ENCODE assay signal across 18 cellular contexts in the genomic region with DNA sequence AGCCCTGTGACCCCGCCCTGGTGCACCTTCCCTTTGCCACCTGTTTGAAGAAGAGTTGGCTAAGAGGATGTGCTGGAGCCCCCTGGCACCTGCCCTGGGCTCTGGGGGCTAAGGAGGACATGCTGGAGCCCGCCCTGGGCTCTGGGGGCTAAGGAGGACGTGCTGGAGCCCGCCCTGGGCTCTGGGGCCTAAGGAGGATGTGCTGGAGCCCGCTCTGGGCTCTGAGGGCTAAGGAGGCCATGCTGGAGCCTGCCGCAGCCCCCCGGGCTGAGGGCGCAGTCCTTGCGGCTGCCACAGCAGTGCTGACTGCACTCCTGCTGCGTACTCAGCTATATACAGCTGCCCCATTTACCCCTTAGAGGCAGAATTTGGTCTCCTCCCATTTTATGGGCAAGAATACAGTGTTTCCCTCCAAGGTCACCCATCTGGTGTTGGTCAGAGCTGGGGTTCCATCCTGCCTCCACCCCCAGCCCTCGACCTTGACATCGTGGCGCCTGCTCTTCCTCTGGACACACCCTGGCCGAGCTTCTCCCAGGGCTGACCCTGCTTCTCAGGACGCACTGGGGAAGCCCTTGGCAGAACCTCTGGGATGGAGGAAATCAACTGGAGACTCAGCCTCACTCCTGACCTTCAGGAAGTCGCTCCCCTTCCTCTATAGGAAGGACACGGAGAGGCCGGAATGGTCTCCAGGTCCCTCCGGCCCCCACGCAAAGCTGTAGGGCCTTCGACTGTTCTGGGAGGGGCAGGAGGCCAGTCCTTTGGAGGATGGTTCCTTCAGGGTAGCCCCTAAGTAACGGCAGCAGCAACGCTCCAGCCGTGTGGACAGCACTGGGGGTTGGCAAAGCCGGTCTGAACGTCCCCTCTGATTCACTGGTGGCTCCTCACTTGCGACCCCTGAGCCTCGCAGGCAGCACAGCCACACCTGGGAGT.
DNase-seq lines count a peak whose midpoint lies in the region; ATAC-seq and TF ChIP-seq lines count a peak whose summit lies in the region.
"Had no signal": no experiment of that assay in that cellular context is flagged by ENCODE, and none has a peak within 500 bp of the region (broad histone marks: within the 10 kb centered on the region; RNA-seq: fewer than 3 reads in every experiment).

No MANE protein-coding gene starts in this region.

- WGBS in heart left ventricle, 4 donors: 68 to 80% (median 75%) methylated on average over 17 to 28 of the region's 28 CpGs
- WGBS in aorta, 2 donors: 90 to 94% methylated on average over 28 of the region's 28 CpGs

- no peak for TF ChIP-seq CTCF in right atrium auricular region (IDR thresholded peaks at IDR 0.05)
- no peak for TF ChIP-seq CTCF in heart left ventricle (IDR thresholded peaks at IDR 0.05)
- TF ChIP-seq CTCF in mucosa of descending colon (IDR thresholded peaks at IDR 0.05): no peak

- ATAC-seq in Right ventricle myocardium inferior (peak; percentile 13), heart left ventricle (peak; percentile 38 to 91 (median 59)), mucosa of descending colon (no peak), aorta (ENCODE audit: low FRiP score) (no peak), GM21737 (IDR thresholded peaks at IDR 0.05; ENCODE audit: unreplicated experiment) (no peak)

- no peak overlapping the region for H3K27ac ChIP-seq in right atrium auricular region
- peak overlapping the region in 11 of 12 donors; percentile 32 to 90 (median 62) for H3K27ac ChIP-seq in heart left ventricle
- no peak overlapping the region for H3K27ac ChIP-seq in aorta (ENCODE audit: low read depth in 1 of 2, low read length in 2 of 2)
- H3K27ac ChIP-seq: BLaER1, KMS-11 had no signal

- H3K9me3 ChIP-seq in right atrium auricular region: no peaks in the 10 kb centered on the region
- no peaks in the 10 kb centered on the region for H3K9me3 ChIP-seq in heart left ventricle
- H3K9me3 ChIP-seq in mucosa of descending colon: no peaks in the 10 kb centered on the region
- H3K9me3 ChIP-seq in aorta (ENCODE audit: control insufficient read depth, low read length): no peaks in the 10 kb centered on the region
- H3K9me3 ChIP-seq: BLaER1 had no signal

- H3K36me3 ChIP-seq in right atrium auricular region (no peaks in the 10 kb centered on the region), heart left ventricle (no peaks in the 10 kb centered on the region), mucosa of descending colon (ENCODE audit: low read depth) (no peaks in the 10 kb centered on the region), aorta (ENCODE audit: control insufficient read depth in 1 of 2, insufficient read depth in 2 of 2, low read length in 1 of 2) (no peaks in the 10 kb centered on the region)
- H3K36me3 ChIP-seq: BLaER1 had no signal

- DNase-seq in Right ventricle myocardium inferior (ENCODE audit: missing footprints) (peak; percentile 78), right atrium auricular region (ENCODE audit: low spot score) (no peak), heart left ventricle (peak; percentile 39 to 77 (median 50)), mucosa of descending colon (peak in 2 of 3 donors; percentile 19 to 38), aorta (peak; percentile 12 to 69), retina (no peak), HPDE6-E6E7 (ENCODE audit: extremely low spot score) (no peak)
- DNase-seq: 8988T, EL, MM.1S, NCI-H1417, NCI-H1930, NCI-H2171 treated with DMSO at 0.1 percent for 48 hours, NCI-H82, SIG-M5 had no signal

- no peak for TF ChIP-seq POLR2A in heart left ventricle (IDR thresholded peaks at IDR 0.05)

- no peak overlapping the region for H3K4me3 ChIP-seq in right atrium auricular region
- no peak overlapping the region for H3K4me3 ChIP-seq in heart left ventricle
- no peak overlapping the region for H3K4me3 ChIP-seq in mucosa of descending colon
- no peak overlapping the region for H3K4me3 ChIP-seq in aorta (ENCODE audit: low read length in 2 of 2)
- H3K4me3 ChIP-seq: BLaER1 had no signal

- H3K27me3 ChIP-seq in right atrium auricular region (no peaks in the 10 kb centered on the region), heart left ventricle (no peaks in the 10 kb centered on the region), aorta (ENCODE audit: control insufficient read depth in 1 of 2, insufficient read depth in 2 of 2, low read length in 1 of 2) (no peaks in the 10 kb centered on the region)
- H3K27me3 ChIP-seq: BLaER1 had no signal

- intact Hi-C loops in Right ventricle myocardium inferior (cut with DNase I) (loop anchor here (5.0 kb wide), 2 partner anchors 65 to 170 kb away; partner anchors contain the start of gene HPCAL1), heart left ventricle (cut with DNase I) (loop anchor here in 3 of 10 donors (5.0 to 10.0 kb wide), 2 partner anchors 65 to 167 kb away; partner anchors contain the start of gene HPCAL1 (in 1 of the 3)), mucosa of descending colon (cut with DNase I, micrococcal nuclease) (no loop called here), aorta (cut with DNase I) (no loop called here)

- no peaks in the 10 kb centered on the region for H3K4me1 ChIP-seq in right atrium auricular region
- H3K4me1 ChIP-seq in heart left ventricle: peaks cover 0 to 36% (median 23%) of the 10 kb centered on the region in 12 donors
- H3K4me1 ChIP-seq in mucosa of descending colon (ENCODE audit: low read depth): no peaks in the 10 kb centered on the region
- no peaks in the 10 kb centered on the region for H3K4me1 ChIP-seq in aorta (ENCODE audit: control insufficient read depth in 1 of 2, insufficient read depth in 2 of 2, low read length in 2 of 2)

Comparison
In these comparisons a context has a peak if more than half of its experiments do, and no peak if none do; other contexts are left out.
1. DNase-seq: peak in Right ventricle myocardium inferior (single experiment), heart left ventricle (5 of 5), mucosa of descending colon (2 of 3) and aorta (2 of 2); none in right atrium auricular region (single experiment), retina (single experiment) and HPDE6-E6E7 (single experiment).
2. H3K27ac ChIP-seq: peak in heart left ventricle (11 of 12); none in right atrium auricular region (0 of 2) and aorta (0 of 2).
3. ATAC-seq: peak in Right ventricle myocardium inferior (single experiment) and heart left ventricle (4 of 4); none in mucosa of descending colon (single experiment), aorta (single experiment) and GM21737 (single experiment).